In the genomic region with DNA sequence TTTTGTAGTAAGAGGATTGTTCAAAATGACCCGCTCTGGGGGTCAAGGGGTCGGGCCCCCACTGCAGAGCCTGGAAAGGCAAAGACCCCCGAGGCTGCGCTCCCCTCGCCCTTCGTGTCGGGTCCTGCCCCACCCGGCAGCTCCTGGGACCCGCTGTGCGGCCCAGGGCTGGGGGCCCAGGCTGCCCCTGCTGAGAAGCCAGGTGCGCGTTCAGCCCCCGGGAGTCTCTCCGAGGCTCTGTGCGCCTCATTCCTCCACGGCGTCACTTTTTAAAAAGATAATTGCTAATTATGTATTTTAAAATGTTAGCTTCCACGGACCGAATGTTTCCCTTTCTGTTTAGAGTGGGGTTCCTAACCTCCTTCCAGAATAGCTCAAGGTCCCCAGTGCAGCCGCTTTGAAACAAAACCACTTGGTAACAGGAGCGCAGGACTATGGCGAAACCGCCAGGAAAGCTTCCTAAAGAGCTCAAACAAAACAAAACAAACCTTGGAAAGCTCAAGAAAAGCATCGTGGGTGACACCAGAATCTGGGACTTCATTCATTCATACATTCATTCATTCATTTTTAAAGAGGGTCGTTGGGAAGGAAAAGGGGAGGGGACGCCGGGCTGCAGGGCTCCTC, we compare ENCODE assay signal across 8 cellular contexts. TPM values are rescaled to one million over a fixed set of nuclear protein-coding genes. Genes with fewer than 3 reads are reported as not detected.
DNase-seq lines count a peak whose midpoint lies in the region; ATAC-seq and TF ChIP-seq lines count a peak whose summit lies in the region.

No MANE protein-coding gene starts in this region.

- H3K36me3 Mint-ChIP-seq in brain = no peaks in the 10 kb centered on the region
- no peaks in the 10 kb centered on the region for H3K36me3 Mint-ChIP-seq in type B pancreatic cell

- WGBS in lung, 2 donors = 2 to 3% methylated on average over 27 of the region's 27 CpGs

- peaks cover 0 to 3% of the 10 kb centered on the region in 2 donors for H3K4me1 ChIP-seq in lung (ENCODE audit: control insufficient read depth in 2 of 2, insufficient read depth in 2 of 2, low read length in 2 of 2)

- DNase-seq in NCI-H1092 treated with DMSO at 0.1 percent for 48 hours (lab: John Stamatoyannopoulos, UW) = peak; percentile 35
- DNase-seq in NCI-H1092 (lab: John Stamatoyannopoulos, UW) = no peak
- DNase-seq in NCI-H1930 (lab: John Stamatoyannopoulos, UW) = peak; percentile 23 to 35
- no peak for DNase-seq in lung (ENCODE audit: low spot score)
- no peak for DNase-seq in type B pancreatic cell (ENCODE audit: extremely low spot score, unreplicated experiment)
- DNase-seq in cortex of kidney (lab: John Stamatoyannopoulos, UW) = no peak

- H3K4me1 Mint-ChIP-seq in brain (peaks cover 42% of the 10 kb centered on the region), type B pancreatic cell (ENCODE audit: unreplicated experiment) (peaks cover 25% of the 10 kb centered on the region)

- H3K27me3 Mint-ChIP-seq in brain (peaks cover 7% of the 10 kb centered on the region), type B pancreatic cell (peaks cover 16% of the 10 kb centered on the region)

- TF ChIP-seq CTCF in brain (conservative IDR thresholded peaks at IDR 0.05) (no peak), lung (IDR thresholded peaks at IDR 0.05; ENCODE audit: control extremely low read depth, extremely low read depth) (no peak), type B pancreatic cell (conservative IDR thresholded peaks at IDR 0.05) (no peak)

- H3K27me3 ChIP-seq in lung (ENCODE audit: control insufficient read depth, insufficient read depth) = no peaks in the 10 kb centered on the region

- H3K27ac ChIP-seq in lung (ENCODE audit: low read depth in 1 of 2, low read length in 1 of 2) = no peak overlapping the region

- no peaks in the 10 kb centered on the region for H3K9me3 ChIP-seq in lung (ENCODE audit: control insufficient read depth in 2 of 2, insufficient read depth in 1 of 2, low read length in 1 of 2)

- peak overlapping the region; percentile 92 to 100 (median 95) for H3K4me3 Mint-ChIP-seq in brain
- peak overlapping the region; percentile 99 for H3K4me3 Mint-ChIP-seq in type B pancreatic cell

- H3K9me3 Mint-ChIP-seq in brain (peaks cover 0 to 11% (median 0%) of the 10 kb centered on the region in 5 experiments), type B pancreatic cell (no peaks in the 10 kb centered on the region)

- H3K27ac Mint-ChIP-seq in brain (peak overlapping the region; percentile 98 to 100 (median 99)), type B pancreatic cell (peak overlapping the region; percentile 95)

- peak overlapping the region; percentile 23 for H3K4me3 ChIP-seq in lung

- ATAC-seq in lung (ENCODE audit: insufficient read depth, low FRiP score) (no peak), GM18511 (IDR thresholded peaks at IDR 0.05; ENCODE audit: unreplicated experiment) (no peak)

- no peaks in the 10 kb centered on the region for H3K36me3 ChIP-seq in lung (ENCODE audit: control insufficient read depth in 2 of 2, insufficient read depth in 2 of 2, low read length in 2 of 2)

RNA-seq across cellular contexts. Expression of a gene that starts 45.6 kb away (rescaled TPM):
- polyA plus RNA-seq in brain (ENCODE audit: insufficient read depth, low read depth, low replicate concordance) = 69.5 TPM
- total RNA-seq in lung = 100 to 1,000 TPM in 1 of 2 donors, 10 to 100 TPM in 1; 90.6 to 213 TPM
- polyA plus RNA-seq in lung = 100 to 1,000 TPM in 1 of 2 donors, 10 to 100 TPM in 1; 48.6 to 204 TPM
- total RNA-seq in type B pancreatic cell (ENCODE audit: low replicate concordance) = 198 and 209 TPM in 2 replicates

Comparison
In these comparisons a context has a peak if more than half of its experiments do, and no peak if none do; other contexts are left out.
1. DNase-seq: peak in NCI-H1092 treated with DMSO at 0.1 percent for 48 hours (single experiment) and NCI-H1930 (2 of 2); none in NCI-H1092 (single experiment), lung (single experiment), type B pancreatic cell (single experiment) and cortex of kidney (single experiment).